Comparison of ENCODE assay signal across 14 cellular contexts in genomic region chr9:76445976-76446375, GRCh38. TPM values are rescaled to one million over a fixed set of nuclear protein-coding genes. Genes with fewer than 3 reads are reported as not detected.
DNase-seq lines count a peak whose midpoint lies in the region; ATAC-seq and TF ChIP-seq lines count a peak whose summit lies in the region.
"Had no signal": no experiment of that assay in that cellular context is flagged by ENCODE, and none has a peak within 500 bp of the region (broad histone marks: within the 10 kb centered on the region; RNA-seq: fewer than 3 reads in every experiment).

No MANE protein-coding gene starts in this region.

- H3K27me3 ChIP-seq in trophoblast cell (ENCODE audit: insufficient read depth, low read length) (no peaks in the 10 kb centered on the region), gastrocnemius medialis (no peaks in the 10 kb centered on the region)
- H3K27me3 ChIP-seq: BE2C had no signal

- H3K18ac ChIP-seq in trophoblast cell (ENCODE audit: low read length) = no peak overlapping the region

- no peaks in the 10 kb centered on the region for H3K79me2 ChIP-seq in trophoblast cell (ENCODE audit: control insufficient read depth, insufficient read depth, low read length, poor library complexity)

- no peak for TF ChIP-seq CTCF in osteocyte (IDR thresholded peaks at IDR 0.05)
- no peak for TF ChIP-seq CTCF in gastrocnemius medialis (IDR thresholded peaks at IDR 0.05 in 4 of 5, conservative IDR thresholded peaks at IDR 0.05 in 1 of 5)

- no peak overlapping the region for H2BK120ac ChIP-seq in trophoblast cell (ENCODE audit: insufficient read depth, low read length, poor library complexity)

- H3K36me3 ChIP-seq in trophoblast cell (ENCODE audit: control insufficient read depth in 1 of 2, insufficient read depth in 2 of 2, low read length in 2 of 2) = peaks cover 0 to 2% of the 10 kb centered on the region in 2 experiments
- no peaks in the 10 kb centered on the region for H3K36me3 ChIP-seq in gastrocnemius medialis
- H3K36me3 ChIP-seq: BE2C, HAP-1 had no signal

- H3K9me3 ChIP-seq in trophoblast cell (ENCODE audit: insufficient read depth, low read depth, low read length) (peaks cover 2% of the 10 kb centered on the region), gastrocnemius medialis (no peaks in the 10 kb centered on the region)
- H3K9me3 ChIP-seq: BE2C, Caco-2, HAP-1 had no signal

- TF ChIP-seq POLR2A in gastrocnemius medialis (IDR thresholded peaks at IDR 0.05) = no peak

- intact Hi-C loops in gastrocnemius medialis (cut with DNase I; ENCODE audit: low total_unique reads) = loop anchor here (5.0 kb wide), 1 partner anchor 211 kb away; no protein-coding TSS in a partner anchor

- H4K8ac ChIP-seq in trophoblast cell (ENCODE audit: low read depth, low read length) = no peak overlapping the region

- DNase-seq in activated naive CD8-positive, alpha-beta T cell treated with anti-CD3 and anti-CD28 coated beads, Interleukin-2, amount 50 U/mL, for 24 hours = no peak
- DNase-seq in astrocyte of the hippocampus (ENCODE audit: low read depth, low spot score) (peak; percentile 32), trophoblast cell (no peak), osteocyte (ENCODE audit: extremely low spot score, unreplicated experiment) (no peak), gastrocnemius medialis (no peak), 8988T (no peak)
- DNase-seq: BE2C; C1 segment of cervical spinal cord; Caco-2; CD4-positive, CD25-positive, alpha-beta regulatory T cell; GM23248 had no signal

- peaks cover 6 to 8% of the 10 kb centered on the region in 2 experiments for H3K4me1 ChIP-seq in trophoblast cell (ENCODE audit: control insufficient read depth in 1 of 2, insufficient read depth in 2 of 2, low read length in 2 of 2)
- no peaks in the 10 kb centered on the region for H3K4me1 ChIP-seq in gastrocnemius medialis
- H3K4me1 ChIP-seq: Caco-2 had no signal

- peak overlapping the region; percentile 5 for H3K4me3 Mint-ChIP-seq in activated naive CD8-positive, alpha-beta T cell
- H3K4me3 Mint-ChIP-seq in activated naive CD8-positive, alpha-beta T cell treated with anti-CD3 and anti-CD28 coated beads, Interleukin-2, amount 50 U/mL, for 24 hours = no peak overlapping the region
- no peak overlapping the region for H3K4me3 Mint-ChIP-seq in osteocyte (ENCODE audit: unreplicated experiment)
- H3K4me3 Mint-ChIP-seq: IgD-negative memory B cell had no signal

- H3K27me3 Mint-ChIP-seq in activated naive CD8-positive, alpha-beta T cell = peaks cover 2% of the 10 kb centered on the region
- peaks cover 2% of the 10 kb centered on the region for H3K27me3 Mint-ChIP-seq in activated naive CD8-positive, alpha-beta T cell treated with anti-CD3 and anti-CD28 coated beads, Interleukin-2, amount 50 U/mL, for 24 hours
- peaks cover 5% of the 10 kb centered on the region for H3K27me3 Mint-ChIP-seq in osteocyte (ENCODE audit: unreplicated experiment)
- H3K27me3 Mint-ChIP-seq: CD4-positive, CD25-positive, alpha-beta regulatory T cell had no signal

- H3K27ac Mint-ChIP-seq in activated naive CD8-positive, alpha-beta T cell = no peak overlapping the region
- H3K27ac Mint-ChIP-seq in activated naive CD8-positive, alpha-beta T cell treated with anti-CD3 and anti-CD28 coated beads, Interleukin-2, amount 50 U/mL, for 24 hours = no peak overlapping the region
- H3K27ac Mint-ChIP-seq in osteocyte (ENCODE audit: unreplicated experiment) = no peak overlapping the region
- H3K27ac Mint-ChIP-seq: IgD-negative memory B cell had no signal

- no peak for ATAC-seq in activated naive CD8-positive, alpha-beta T cell treated with anti-CD3 and anti-CD28 coated beads, Interleukin-2, amount 50 U/mL, for 24 hours
- no peak for ATAC-seq in gastrocnemius medialis

- no peak overlapping the region for H3K23ac ChIP-seq in trophoblast cell (ENCODE audit: low read length)

- no peak overlapping the region for H3K4ac ChIP-seq in trophoblast cell (ENCODE audit: low read depth, low read length)

- no peak overlapping the region for H2AFZ ChIP-seq in trophoblast cell (ENCODE audit: insufficient read depth, low read length, poor library complexity)
- H2AFZ ChIP-seq: GM23248 had no signal

- H3K9ac ChIP-seq in trophoblast cell (ENCODE audit: low read length) = no peak overlapping the region
- H3K9ac ChIP-seq: GM23248 had no signal

- H3K4me3 ChIP-seq in trophoblast cell (ENCODE audit: low read depth, low read length) = no peak overlapping the region
- H3K4me3 ChIP-seq in gastrocnemius medialis = no peak overlapping the region
- H3K4me3 ChIP-seq: GM23248, HAP-1 had no signal

- no peaks in the 10 kb centered on the region for H3K9me3 Mint-ChIP-seq in activated naive CD8-positive, alpha-beta T cell (ENCODE audit: low read depth)
- no peaks in the 10 kb centered on the region for H3K9me3 Mint-ChIP-seq in activated naive CD8-positive, alpha-beta T cell treated with anti-CD3 and anti-CD28 coated beads, Interleukin-2, amount 50 U/mL, for 24 hours
- H3K9me3 Mint-ChIP-seq in osteocyte (ENCODE audit: unreplicated experiment) = no peaks in the 10 kb centered on the region
- H3K9me3 Mint-ChIP-seq: CD4-positive, CD25-positive, alpha-beta regulatory T cell had no signal

- H3K4me1 Mint-ChIP-seq in activated naive CD8-positive, alpha-beta T cell (ENCODE audit: low read depth) = peaks cover 9% of the 10 kb centered on the region
- H3K4me1 Mint-ChIP-seq in activated naive CD8-positive, alpha-beta T cell treated with anti-CD3 and anti-CD28 coated beads, Interleukin-2, amount 50 U/mL, for 24 hours = peaks cover 37% of the 10 kb centered on the region
- H3K4me1 Mint-ChIP-seq in osteocyte (ENCODE audit: unreplicated experiment) = peaks cover 14% of the 10 kb centered on the region
- H3K4me1 Mint-ChIP-seq: IgD-negative memory B cell had no signal

- H3K79me1 ChIP-seq in trophoblast cell (ENCODE audit: low read length) = peaks cover 4% of the 10 kb centered on the region

- no peak overlapping the region for H3K4me2 ChIP-seq in trophoblast cell (ENCODE audit: low read length)

- H4K12ac ChIP-seq in trophoblast cell (ENCODE audit: low read depth, low read length) = no peak overlapping the region

- H3K36me3 Mint-ChIP-seq in activated naive CD8-positive, alpha-beta T cell = peaks cover 3% of the 10 kb centered on the region
- peaks cover 9% of the 10 kb centered on the region for H3K36me3 Mint-ChIP-seq in activated naive CD8-positive, alpha-beta T cell treated with anti-CD3 and anti-CD28 coated beads, Interleukin-2, amount 50 U/mL, for 24 hours (ENCODE audit: low read depth)
- no peaks in the 10 kb centered on the region for H3K36me3 Mint-ChIP-seq in osteocyte (ENCODE audit: unreplicated experiment)
- H3K36me3 Mint-ChIP-seq: IgD-negative memory B cell had no signal

- H2BK12ac ChIP-seq in trophoblast cell (ENCODE audit: low read length) = no peak overlapping the region

- H2AK5ac ChIP-seq in trophoblast cell (ENCODE audit: low read length) = peak overlapping the region; percentile 26

- in situ Hi-C loops in gastrocnemius medialis (cut with MboI; ENCODE audit: low sequenced_read_pairs in 4 of 4) = loop anchor here in 3 of 4 donors (5.0 to 10.0 kb wide), 3 partner anchors 61 to 261 kb away; no protein-coding TSS in a partner anchor

- no peak overlapping the region for H3K14ac ChIP-seq in trophoblast cell (ENCODE audit: low read length)

- no peak overlapping the region for H4K91ac ChIP-seq in trophoblast cell (ENCODE audit: low read depth, low read length)

- H3K27ac ChIP-seq in trophoblast cell (ENCODE audit: low read depth, low read length) = no peak overlapping the region
- H3K27ac ChIP-seq in gastrocnemius medialis = no peak overlapping the region
- H3K27ac ChIP-seq: GM23248 had no signal

- no peak overlapping the region for H2BK5ac ChIP-seq in trophoblast cell (ENCODE audit: low read depth, low read length, poor library complexity)

RNA-seq across cellular contexts. Expression of gene GCNT1, which starts 13.0 kb away (rescaled TPM):
- polyA plus RNA-seq in trophoblast cell (2013) = 40.5 and 40.6 TPM in 2 replicates
- total RNA-seq in osteocyte (8.0 and 8.6 TPM in 2 replicates), gastrocnemius medialis (1 to 10 TPM in 3 of 4 donors, under 1 TPM in 1; 0.98 to 6.6 (median 4.2) TPM)

RNA-seq across cellular contexts. Expression of gene RFK, which starts 51.8 kb away (rescaled TPM):
- 90.5 and 91.8 TPM in 2 replicates for polyA plus RNA-seq in trophoblast cell (2013)
- total RNA-seq in osteocyte = 15.0 and 16.6 TPM in 2 replicates
- total RNA-seq in gastrocnemius medialis = 10 to 100 TPM; 13.2 to 33.6 (median 25.6) TPM
